ENCODE assay signal across 7 cellular contexts in the genomic region with DNA sequence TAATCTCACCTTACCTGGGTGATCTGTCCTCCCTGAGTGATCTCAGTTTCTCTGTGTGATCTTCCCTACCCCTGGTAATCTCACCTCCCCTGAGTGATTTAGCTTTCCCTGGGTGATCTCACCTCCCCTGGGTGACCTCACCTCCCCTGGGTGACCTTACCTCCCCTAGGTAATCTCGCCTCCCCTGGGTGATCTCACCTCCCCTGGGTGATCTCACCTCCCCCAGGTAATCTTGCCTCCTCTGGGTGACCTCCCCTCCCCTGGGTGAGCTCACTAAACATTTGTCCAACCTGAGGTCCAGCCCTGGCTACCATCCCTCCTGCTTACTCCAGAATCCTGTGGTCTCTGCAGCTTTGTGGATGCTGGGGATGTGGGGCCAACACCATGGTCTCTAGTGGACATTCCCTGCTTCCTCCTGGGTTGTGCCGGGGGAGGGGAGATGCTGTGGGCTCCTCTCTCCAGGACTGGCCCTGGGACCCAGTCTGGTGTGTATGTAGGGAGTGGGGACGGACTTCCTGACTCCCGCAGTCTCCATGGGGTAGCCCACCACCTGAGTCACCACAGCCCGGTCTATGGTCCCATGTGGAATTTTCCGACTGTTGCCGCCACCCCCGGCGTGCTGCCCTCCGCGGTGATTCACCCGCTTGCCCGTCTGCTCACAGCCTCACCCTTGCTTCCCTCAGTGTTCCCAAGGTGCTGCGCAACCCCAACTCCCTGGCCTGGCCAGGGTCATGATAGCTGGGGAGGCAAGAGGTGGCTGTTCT. TPM values are rescaled to one million over a fixed set of nuclear protein-coding genes. Genes with fewer than 3 reads are reported as not detected.
DNase-seq lines count a peak whose midpoint lies in the region; ATAC-seq lines count a peak whose summit lies in the region.
"Had no signal": no experiment of that assay in that cellular context is flagged by ENCODE, and none has a peak within 500 bp of the region (broad histone marks: within the 10 kb centered on the region; RNA-seq: fewer than 3 reads in every experiment).

No MANE protein-coding gene starts in this region.

- H3K4me1 ChIP-seq in mesodermal cell (ENCODE audit: control insufficient read depth, insufficient read depth, low read length, poor library complexity, severe bottlenecking): peaks cover 26% of the 10 kb centered on the region

- H3K4me3 ChIP-seq in mesodermal cell (ENCODE audit: extremely low read depth, insufficient read depth, low read length, poor library complexity, severe bottlenecking): no peak overlapping the region

- in situ Hi-C loops in ACHN (cut with HindIII; ENCODE audit: low pct_ligation_motif_present, low pct_unique_long_range_greater_than_20kb, low sequenced_read_pairs): no loop called here

- WGBS in mesodermal cell (ENCODE audit: insufficient coverage in 2 of 2), 2 experiments: 65 to 72% methylated on average over 7 to 10 of the region's 14 CpGs

- DNase-seq in ACHN: peak; percentile 25
- DNase-seq in amniotic epithelial cell (ENCODE audit: low read depth): peak; percentile 68
- no peak for DNase-seq in activated CD8-positive, alpha-beta memory T cell treated with anti-CD3 and anti-CD28 coated beads, Interleukin-2, amount 50 U/mL, for 48 hours
- DNase-seq in DMS114 treated with DMSO at 0.1 percent for 48 hours (lab: John Stamatoyannopoulos, UW; ENCODE audit: unreplicated experiment): no peak
- DNase-seq: NCI-H1930 had no signal

- no peaks in the 10 kb centered on the region for H3K9me3 ChIP-seq in mesodermal cell (ENCODE audit: control insufficient read depth, low read length)

- no peak for ATAC-seq in HG02623 (IDR thresholded peaks at IDR 0.05; ENCODE audit: unreplicated experiment)

- peak overlapping the region; percentile 74 for H3K27ac ChIP-seq in mesodermal cell (ENCODE audit: low read depth, low read length, severe bottlenecking)

- H3K36me3 ChIP-seq in mesodermal cell (ENCODE audit: control insufficient read depth, insufficient read depth, low read length): no peaks in the 10 kb centered on the region

RNA-seq across cellular contexts. Expression of a gene that starts 9.9 kb away (rescaled TPM):
- polyA plus RNA-seq in mesodermal cell (2013, experiment 1 of 2): 2.7 TPM
- polyA plus RNA-seq in mesodermal cell (2013, experiment 2 of 2): 2.7 TPM

RNA-seq across cellular contexts. Expression of a gene that starts 24.0 kb away (rescaled TPM):
- 0.66 TPM for polyA plus RNA-seq in mesodermal cell (2013, experiment 1 of 2)
- not detected for polyA plus RNA-seq in mesodermal cell (2013, experiment 2 of 2)

RNA-seq across cellular contexts. Expression of a gene that starts 28.0 kb away (rescaled TPM):
- not detected for polyA plus RNA-seq in mesodermal cell (2013, experiment 1 of 2)
- polyA plus RNA-seq in mesodermal cell (2013, experiment 2 of 2): not detected

RNA-seq across cellular contexts. Expression of a gene that starts 28.9 kb away (rescaled TPM):
- polyA plus RNA-seq in mesodermal cell (2013, experiment 1 of 2): not detected
- polyA plus RNA-seq in mesodermal cell (2013, experiment 2 of 2): not detected

RNA-seq across cellular contexts. Expression of a gene that starts 56.7 kb away (rescaled TPM):
- 1.1 TPM for polyA plus RNA-seq in mesodermal cell (2013, experiment 1 of 2)
- polyA plus RNA-seq in mesodermal cell (2013, experiment 2 of 2): 0.66 TPM

Comparison
In these comparisons a context has a peak if more than half of its experiments do, and no peak if none do; other contexts are left out.
1. DNase-seq: peak in ACHN (single experiment) and amniotic epithelial cell (single experiment); none in activated CD8-positive, alpha-beta memory T cell treated with anti-CD3 and anti-CD28 coated beads, Interleukin-2, amount 50 U/mL, for 48 hours (single experiment) and DMS114 treated with DMSO at 0.1 percent for 48 hours (single experiment).